21 cellular contexts compared by ENCODE assay signal in genomic region chr1:11301593-11301992, GRCh38.
DNase-seq lines count a peak whose midpoint lies in the region; ATAC-seq and TF ChIP-seq lines count a peak whose summit lies in the region.
"Had no signal": no experiment of that assay in that cellular context is flagged by ENCODE, and none has a peak within 500 bp of the region (broad histone marks: within the 10 kb centered on the region; RNA-seq: fewer than 3 reads in every experiment).

No MANE protein-coding gene starts in this region.

- DNase-seq in NCI-H748 (lab: John Stamatoyannopoulos, UW; ENCODE audit: unreplicated experiment) (peak; percentile 39), NCI-H748 treated with DMSO at 0.1 percent for 48 hours (lab: John Stamatoyannopoulos, UW) (no peak), inferior parietal cortex (ENCODE audit: extremely low spot score) (peak; percentile 61), substantia nigra (lab: John Stamatoyannopoulos, UW) (peak in 45 of 49 donors; percentile 10 to 86 (median 56)), T-helper 2 cell (no peak)
- no peak for DNase-seq in stimulated activated CD4-positive, alpha-beta T cell treated with anti-CD3 and anti-CD28 coated beads, Interleukin-2, amount 100 ng/mL, for 48 hours
- DNase-seq: activated CD4-positive, alpha-beta T cell treated with anti-CD3 and anti-CD28 coated beads for 36 hours; activated CD8-positive, alpha-beta memory T cell treated with anti-CD3 and anti-CD28 coated beads for 24 hours; activated T-cell treated with anti-CD3 and anti-CD28 coated beads, Interleukin-2, amount 50 U/mL, for 24 hours; DMS79 treated with DMSO at 0.1 percent for 48 hours; effector CD8-positive, alpha-beta T cell; H7; KG1; mucosa of descending colon; NCI-H1436 treated with DMSO at 0.1 percent for 48 hours; NCI-H446; Peyer's patch had no signal

- peak overlapping the region; percentile 58 for H3K27ac ChIP-seq in substantia nigra (ENCODE audit: low read depth, low read length, poor library complexity, severe bottlenecking)
- H3K27ac ChIP-seq: hepatocyte, Peyer's patch, psoas muscle had no signal

- ATAC-seq in SK-N-SH treated with all-trans-retinoic acid at 6 μM for 48 hours = peak; percentile 48; the same call in 1 of the 3 replicates
- ATAC-seq in GM21576 (IDR thresholded peaks at IDR 0.05; ENCODE audit: unreplicated experiment) = no peak
- ATAC-seq: activated CD4-positive, alpha-beta T cell treated with anti-CD3 and anti-CD28 coated beads for 36 hours; mucosa of descending colon; psoas muscle had no signal

TF ChIP-seq in SK-N-SH treated with all-trans-retinoic acid at 6 μM for 48 hours, 23 proteins besides CTCF, POLR2A, EP300 and RAD21:
- no peak for TF ChIP-seq ZFP3 (CRISPR knock-in tag; IDR thresholded peaks at IDR 0.05)
- TF ChIP-seq TCF4 (CRISPR knock-in tag; IDR thresholded peaks at IDR 0.05; ENCODE audit: borderline replicate concordance) = peak; percentile 63; the same call in 1 of the 2 replicates
- TF ChIP-seq TOX (CRISPR knock-in tag; IDR thresholded peaks at IDR 0.05; ENCODE audit: borderline replicate concordance) = no peak

Comparison
In these comparisons a context has a peak if more than half of its experiments do, and no peak if none do; other contexts are left out.
1. DNase-seq: peak in NCI-H748 (single experiment), inferior parietal cortex (single experiment) and substantia nigra (45 of 49); none in NCI-H748 treated with DMSO at 0.1 percent for 48 hours (single experiment), stimulated activated CD4-positive, alpha-beta T cell treated with anti-CD3 and anti-CD28 coated beads, Interleukin-2, amount 100 ng/mL, for 48 hours (0 of 2) and T-helper 2 cell (0 of 5).